Comparison of ENCODE assay signal across 27 cellular contexts in genomic region chr12:47112679-47113078, GRCh38.
"Had no signal": no experiment of that assay in that cellular context is flagged by ENCODE, and none has a peak within 500 bp of the region (broad histone marks: within the 10 kb centered on the region; RNA-seq: fewer than 3 reads in every experiment).

No MANE protein-coding gene starts in this region.

- H3K27me3 Mint-ChIP-seq: IgD-negative memory B cell, T-cell had no signal

- ATAC-seq: activated naive CD4-positive, alpha-beta T cell treated with anti-CD3 and anti-CD28 coated beads, Interleukin-2, amount 50 U/mL, for 72 hours; Panc1; Right ventricle myocardium inferior; T-cell had no signal

- H3K27ac Mint-ChIP-seq: activated naive CD4-positive, alpha-beta T cell treated with anti-CD3 and anti-CD28 coated beads, Interleukin-2, amount 50 U/mL, for 72 hours; IgD-negative memory B cell; T-cell had no signal

- H3K27ac ChIP-seq: adrenal gland, SK-N-MC, VCaP had no signal

- DNase-seq: activated CD4-positive, alpha-beta T cell treated with anti-CD3 and anti-CD28 coated beads, Interleukin-2, amount 50 U/mL, for 1 hour; activated CD4-positive, CD25-positive, alpha-beta regulatory T cell; activated CD8-positive, alpha-beta memory T cell treated with anti-CD3 and anti-CD28 coated beads for 24 hours; activated T-cell treated with anti-CD3 and anti-CD28 coated beads, Interleukin-2, amount 50 U/mL, for 48 hours; adrenal gland; anterior cingulate cortex; caudate nucleus; KG1; NCI-H1092; NCI-H1417; NCI-H2029; NCI-H2107; NCI-H345; NCI-H510A treated with DMSO at 0.1 percent for 48 hours; NCI-H69; NK-92 treated with Interleukin-12 subunit alpha and Interleukin-12 subunit beta, amount 100 ng/mL, for 24 hours; OCI-M1; RPMI8226; T-cell; T-helper 2 cell; T1000 had no signal

- H3K9me3 Mint-ChIP-seq: activated naive CD4-positive, alpha-beta T cell treated with anti-CD3 and anti-CD28 coated beads, Interleukin-2, amount 50 U/mL, for 72 hours; IgD-negative memory B cell; T-cell had no signal

- H3K4me3 Mint-ChIP-seq: IgD-negative memory B cell had no signal
